15 cellular contexts compared by ENCODE assay signal in genomic region chr1:154314226-154314625, GRCh38. TPM values are rescaled to one million over a fixed set of nuclear protein-coding genes. Genes with fewer than 3 reads are reported as not detected.
"Had no signal": no experiment of that assay in that cellular context is flagged by ENCODE, and none has a peak within 500 bp of the region (broad histone marks: within the 10 kb centered on the region; RNA-seq: fewer than 3 reads in every experiment).

No MANE protein-coding gene starts in this region.

RNA-seq across cellular contexts. Expression of gene AQP10, which starts 6.7 kb away (rescaled TPM):
- total RNA-seq: activated naive CD4-positive, alpha-beta T cell treated with anti-CD3 and anti-CD28 coated beads for 36 hours; activated naive CD4-positive, alpha-beta T cell treated with anti-CD3 and anti-CD28 coated beads, Interleukin-2, amount 50 U/mL, for 72 hours; activated naive CD8-positive, alpha-beta T cell treated with anti-CD3 and anti-CD28 coated beads for 36 hours; activated naive CD8-positive, alpha-beta T cell treated with anti-CD3 and anti-CD28 coated beads, Interleukin-2, amount 10 ng/mL, durations not matched to agents 7 days and 5 days; activated T-cell treated with anti-CD3 and anti-CD28 coated beads, Interleukin-2, amount 50 U/mL, for 4 hours; activated T-cell treated with anti-CD3 and anti-CD28 coated beads, Interleukin-2, amount 50 U/mL, for 72 hours; activated T-helper 1 cell treated with anti-CD3 and anti-CD28 coated beads, Interleukin-12 subunit alpha, Interleukin-12 subunit beta, Interleukin-2, Interleukin-4 antibody, amounts not matched to agents 30 ng/mL and 10 ng/mL and 1 ng/mL, durations not matched to agents 14 hours and 24 hours and 36 hours; activated T-helper 17 cell treated with anti-CD3 and anti-CD28 coated beads, Interleukin-2, amount 50 U/mL, for 72 hours; activated T-helper 2 cell treated with anti-CD3 and anti-CD28 coated beads, Interferon-gamma antibody, Interleukin-2, Interleukin-4, amounts not matched to agents 10 μg/mL and 5 μg/mL and 100 μg/mL, durations not matched to agents 14 hours and 24 hours and 36 hours; adrenal gland; ascending aorta; astrocyte; bronchial epithelial cell; cerebellum; chondrocyte had no signal
- polyA plus RNA-seq: adrenal gland had no signal
